ENCODE assay signal across 12 cellular contexts in the genomic region with DNA sequence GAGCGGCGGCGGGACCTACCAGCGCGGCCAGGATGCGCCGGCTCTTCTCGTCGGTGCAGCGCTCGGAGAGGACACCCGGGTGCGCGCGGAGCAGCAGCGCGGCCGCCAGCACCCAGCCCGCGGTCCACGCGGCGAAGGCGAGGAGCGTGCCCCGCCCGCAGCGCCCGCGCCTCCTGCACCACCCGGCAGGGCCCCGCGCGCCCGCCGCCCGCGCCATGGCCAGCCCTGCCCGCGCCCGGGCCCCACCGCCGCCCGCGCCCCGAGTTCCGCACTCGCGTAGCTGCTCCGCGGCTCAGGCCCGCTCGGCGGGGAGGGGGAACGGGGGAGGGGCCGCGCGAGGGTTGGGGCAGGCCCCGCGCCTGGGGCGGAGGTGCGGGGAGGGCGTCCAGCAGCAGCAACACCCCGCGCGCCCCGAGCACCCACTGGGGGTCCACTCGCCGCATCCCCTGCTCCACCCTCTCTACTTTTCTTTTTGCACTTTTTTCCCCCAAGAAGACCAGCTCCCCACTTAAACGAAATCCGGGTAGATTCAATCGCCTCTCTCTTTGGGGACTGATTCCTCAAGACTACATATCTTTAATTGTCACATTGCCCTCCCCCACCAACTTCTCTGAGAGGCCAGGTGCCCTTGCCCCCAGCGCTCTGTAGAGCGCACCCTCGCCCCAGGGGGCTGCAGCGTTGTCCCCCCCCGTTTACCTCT. TPM values are rescaled to one million over a fixed set of nuclear protein-coding genes. Genes with fewer than 3 reads are reported as not detected.
A peak's percentile ranks its signal among the peaks of the same experiment; 100 is the strongest.
DNase-seq lines count a peak whose midpoint lies in the region; ATAC-seq and TF ChIP-seq lines count a peak whose summit lies in the region.
"Had no signal": no experiment of that assay in that cellular context is flagged by ENCODE, and none has a peak within 500 bp of the region (broad histone marks: within the 10 kb centered on the region; RNA-seq: fewer than 3 reads in every experiment).

A gene (minus strand): TSS at position 266 of the 700 bp plus-strand sequence. CDS start 49 bp downstream, at position 217.

- H3K4me1 Mint-ChIP-seq in activated CD8-positive, alpha-beta T cell treated with anti-CD3 and anti-CD28 coated beads, Interleukin-2, amount 10 ng/mL, durations not matched to agents 7 days and 5 days (ENCODE audit: low read depth), result peaks cover 6% of the 10 kb centered on the region

- TF ChIP-seq CTCF in psoas muscle (IDR thresholded peaks at IDR 0.05), result no peak

- H3K36me3 ChIP-seq in psoas muscle (ENCODE audit: insufficient read depth in 1 of 2, low read depth in 1 of 2), result no peaks in the 10 kb centered on the region
- H3K36me3 ChIP-seq in HAP-1 (replicated peaks), result no peaks in the 10 kb centered on the region

- H3K4me1 ChIP-seq in right cardiac atrium (ENCODE audit: control insufficient read depth, insufficient read depth, low read length) (peaks cover 3% of the 10 kb centered on the region), psoas muscle (no peaks in the 10 kb centered on the region), HAP-1 (no peaks in the 10 kb centered on the region)

- peak within 1 kb of the TSS; percentile 39 for H3K4me3 ChIP-seq in right cardiac atrium (ENCODE audit: low read length)
- H3K4me3 ChIP-seq in psoas muscle, result peak within 1 kb of the TSS; percentile 61
- H3K4me3 ChIP-seq in HAP-1, result no peak within 1 kb of the TSS

- ATAC-seq in activated CD8-positive, alpha-beta T cell treated with anti-CD3 and anti-CD28 coated beads, Interleukin-2, amount 10 ng/mL, durations not matched to agents 7 days and 5 days, result peak; percentile 53
- ATAC-seq in right cardiac atrium, result peak; percentile 42 to 45
- no peak for ATAC-seq in psoas muscle

- no peaks in the 10 kb centered on the region for H3K9me3 Mint-ChIP-seq in activated CD8-positive, alpha-beta T cell treated with anti-CD3 and anti-CD28 coated beads, Interleukin-2, amount 10 ng/mL, durations not matched to agents 7 days and 5 days (ENCODE audit: insufficient read depth)

- H3K27ac Mint-ChIP-seq in activated CD8-positive, alpha-beta T cell treated with anti-CD3 and anti-CD28 coated beads, Interleukin-2, amount 10 ng/mL, durations not matched to agents 7 days and 5 days, result no peak within 1 kb of the TSS

- H3K27me3 ChIP-seq in right cardiac atrium (ENCODE audit: control insufficient read depth, insufficient read depth), result no peaks in the 10 kb centered on the region
- H3K27me3 ChIP-seq in psoas muscle (ENCODE audit: insufficient read depth in 3 of 3, low read length in 2 of 3), result peaks cover 0 to 61% (median 23%) of the 10 kb centered on the region in 3 donors
- H3K27me3 ChIP-seq in HAP-1 (ENCODE audit: low read depth), result 0 out of 2 replicates have a peak, but pooled peaks cover 3% of the 10 kb centered on the region

- H3K27ac ChIP-seq in right cardiac atrium (ENCODE audit: low read length), result peak within 1 kb of the TSS; percentile 57
- no peak within 1 kb of the TSS for H3K27ac ChIP-seq in psoas muscle

- WGBS in right cardiac atrium, result 1% methylated on average over 77 of the region's 77 CpGs
- whole genome bisulfite sequencing in psoas muscle, 3 donors, result 1 to 2% (median 1%) methylated on average over 27 to 77 of the region's 77 CpGs

- in situ Hi-C loops in HAP-1 (cut with MboI; ENCODE audit: low sequenced_read_pairs), result no loop called here
- in situ Hi-C loops in ACHN (cut with HindIII; ENCODE audit: low pct_ligation_motif_present, low pct_unique_long_range_greater_than_20kb, low sequenced_read_pairs), result no loop called here

- peak within 1 kb of the TSS; percentile 32 for H3K4me3 Mint-ChIP-seq in activated CD8-positive, alpha-beta T cell treated with anti-CD3 and anti-CD28 coated beads, Interleukin-2, amount 10 ng/mL, durations not matched to agents 7 days and 5 days

- CTCF ChIA-PET in activated CD8-positive, alpha-beta T cell treated with anti-CD3 and anti-CD28 coated beads, Interleukin-2, amount 10 ng/mL, durations not matched to agents 7 days and 5 days (lab: Charles Lee), result interaction anchor here (0.9 kb wide), 1 partner anchor 103 kb away, joined by 3 read pairs; no protein-coding TSS in a partner anchor

- DNase-seq in ELR (ENCODE audit: low read depth) (peak; percentile 4), right cardiac atrium (peak in 2 of 3 donors; percentile 54 to 67), psoas muscle (no peak), NCI-H226 (no peak), HAP-1 (ENCODE audit: low spot score in 2 of 2) (no peak), NCI-H1436 (lab: John Stamatoyannopoulos, UW) (no peak), ACHN (no peak)
- DNase-seq in activated CD8-positive, alpha-beta T cell treated with anti-CD3 and anti-CD28 coated beads, Interleukin-2, amount 10 ng/mL, durations not matched to agents 7 days and 5 days, result no peak
- DNase-seq: activated CD4-positive, CD25-positive, alpha-beta regulatory T cell; Kasumi-1; stimulated activated naive CD4-positive, alpha-beta T cell treated with Interleukin-2 at 50 U/mL for 16 hours had no signal

- peaks cover 60% of the 10 kb centered on the region for H3K27me3 Mint-ChIP-seq in activated CD8-positive, alpha-beta T cell treated with anti-CD3 and anti-CD28 coated beads, Interleukin-2, amount 10 ng/mL, durations not matched to agents 7 days and 5 days (ENCODE audit: low read depth)

- POLR2A ChIA-PET in activated CD8-positive, alpha-beta T cell treated with anti-CD3 and anti-CD28 coated beads, Interleukin-2, amount 10 ng/mL, durations not matched to agents 7 days and 5 days (lab: Charles Lee), result no interaction called here

- H3K9me3 ChIP-seq in right cardiac atrium (ENCODE audit: control insufficient read depth, low read length) (no peaks in the 10 kb centered on the region), psoas muscle (no peaks in the 10 kb centered on the region), HAP-1 (no peaks in the 10 kb centered on the region)

- H3K36me3 Mint-ChIP-seq in activated CD8-positive, alpha-beta T cell treated with anti-CD3 and anti-CD28 coated beads, Interleukin-2, amount 10 ng/mL, durations not matched to agents 7 days and 5 days (ENCODE audit: low read depth), result no peaks in the 10 kb centered on the region

- intact Hi-C loops in right cardiac atrium (cut with DNase I), result no loop called here
- intact Hi-C loops in psoas muscle (cut with DNase I), result no loop called here

RNA-seq across cellular contexts. Expression of the gene that starts here (rescaled TPM):
- total RNA-seq in activated CD8-positive, alpha-beta T cell treated with anti-CD3 and anti-CD28 coated beads, Interleukin-2, amount 10 ng/mL, durations not matched to agents 7 days and 5 days, result not detected
- total RNA-seq in right cardiac atrium, result 1 to 10 TPM in 2 of 4 donors, under 1 TPM in 1, not detected in 1; 0.83 to 2.5 (median 1.7) TPM
- polyA plus RNA-seq in right cardiac atrium, result 5.7 TPM
- total RNA-seq in psoas muscle, result under 1 TPM; 0.07 to 0.67 (median 0.21) TPM
- polyA plus RNA-seq in psoas muscle, result under 1 TPM; 0.09 to 0.34 (median 0.20) TPM
- polyA plus RNA-seq: keratinocyte had no signal

Comparison
In these comparisons a context has a peak if more than half of its experiments do, and no peak if none do; other contexts are left out.
1. Peak in ATAC-seq in activated CD8-positive, alpha-beta T cell treated with anti-CD3 and anti-CD28 coated beads, Interleukin-2, amount 10 ng/mL, durations not matched to agents 7 days and 5 days; RNA of the gene not detected or under 1 TPM.
2. DNase-seq: peak in ELR (single experiment) and right cardiac atrium (2 of 3); none in activated CD8-positive, alpha-beta T cell treated with anti-CD3 and anti-CD28 coated beads, Interleukin-2, amount 10 ng/mL, durations not matched to agents 7 days and 5 days (single experiment), psoas muscle (0 of 2), NCI-H226 (single experiment), HAP-1 (0 of 2), NCI-H1436 (single experiment) and ACHN (single experiment).
3. ATAC-seq: peak in right cardiac atrium (2 of 2); none in psoas muscle (0 of 4).